In genomic region chr1:41659903-41660302, GRCh38 we compare ENCODE assay signal across 18 cellular contexts.
DNase-seq lines count a peak whose midpoint lies in the region; ATAC-seq and TF ChIP-seq lines count a peak whose summit lies in the region.
"Had no signal": no experiment of that assay in that cellular context is flagged by ENCODE, and none has a peak within 500 bp of the region (broad histone marks: within the 10 kb centered on the region; RNA-seq: fewer than 3 reads in every experiment).

No MANE protein-coding gene starts in this region.

- peak; percentile 38 for DNase-seq in stimulated activated CD4-positive, alpha-beta T cell treated with anti-CD3 and anti-CD28 coated beads, Interleukin-15, amount 100 ng/mL, for 24 hours
- no peak for DNase-seq in stimulated activated CD4-positive, alpha-beta T cell treated with anti-CD3 and anti-CD28 coated beads, Interleukin-2, amount 100 ng/mL, for 24 hours
- no peak for DNase-seq in T-helper 2 cell treated with Interferon-gamma antibody and Interleukin-4, amounts not matched to agents 5 μg/mL and 100 μg/mL, for 36 hours (ENCODE audit: low spot score)
- DNase-seq in memory B cell (ENCODE audit: low spot score in 2 of 2) (no peak), type B pancreatic cell (ENCODE audit: extremely low spot score, unreplicated experiment) (no peak), DMS 273 (lab: John Stamatoyannopoulos, UW; ENCODE audit: unreplicated experiment) (no peak)
- DNase-seq in stimulated activated naive CD4-positive, alpha-beta T cell treated with Interleukin-2 at 50 U/mL for 16 hours (lab: John Stamatoyannopoulos, UW), result no peak
- DNase-seq: activated gamma-delta T cell; DMS53; effector CD4-positive, alpha-beta T cell; heart right ventricle; islet precursor cell; NCI-H2081; NCI-H526; OCI-M1; SIG-M5 had no signal

- no peaks in the 10 kb centered on the region for H3K9me3 Mint-ChIP-seq in T-helper 2 cell treated with Interferon-gamma antibody and Interleukin-4, amounts not matched to agents 5 μg/mL and 100 μg/mL, for 36 hours
- H3K9me3 Mint-ChIP-seq in memory B cell (no peaks in the 10 kb centered on the region), type B pancreatic cell (no peaks in the 10 kb centered on the region)
- H3K9me3 Mint-ChIP-seq: mesothelial cell of epicardium had no signal

- H3K4me3 Mint-ChIP-seq in T-helper 2 cell treated with Interferon-gamma antibody and Interleukin-4, amounts not matched to agents 5 μg/mL and 100 μg/mL, for 36 hours, result peak overlapping the region; percentile 95
- peak overlapping the region; percentile 1 for H3K4me3 Mint-ChIP-seq in memory B cell
- H3K4me3 Mint-ChIP-seq in type B pancreatic cell, result peak overlapping the region; percentile 56
- H3K4me3 Mint-ChIP-seq: mesothelial cell of epicardium had no signal

- TF ChIP-seq CTCF in type B pancreatic cell (conservative IDR thresholded peaks at IDR 0.05), result no peak

- peaks cover 12% of the 10 kb centered on the region for H3K36me3 Mint-ChIP-seq in T-helper 2 cell treated with Interferon-gamma antibody and Interleukin-4, amounts not matched to agents 5 μg/mL and 100 μg/mL, for 36 hours (ENCODE audit: low read depth)
- H3K36me3 Mint-ChIP-seq in memory B cell, result peaks cover 2% of the 10 kb centered on the region
- no peaks in the 10 kb centered on the region for H3K36me3 Mint-ChIP-seq in type B pancreatic cell
- H3K36me3 Mint-ChIP-seq: mesothelial cell of epicardium had no signal

- ATAC-seq in memory B cell (ENCODE audit: low read depth), result no peak
- ATAC-seq in HG03175 (IDR thresholded peaks at IDR 0.05; ENCODE audit: unreplicated experiment), result no peak
- ATAC-seq: heart right ventricle had no signal

- peak overlapping the region; percentile 28 for H3K27ac Mint-ChIP-seq in T-helper 2 cell treated with Interferon-gamma antibody and Interleukin-4, amounts not matched to agents 5 μg/mL and 100 μg/mL, for 36 hours
- H3K27ac Mint-ChIP-seq in memory B cell, result no peak overlapping the region
- no peak overlapping the region for H3K27ac Mint-ChIP-seq in type B pancreatic cell
- H3K27ac Mint-ChIP-seq: mesothelial cell of epicardium had no signal

- H3K4me1 Mint-ChIP-seq in T-helper 2 cell treated with Interferon-gamma antibody and Interleukin-4, amounts not matched to agents 5 μg/mL and 100 μg/mL, for 36 hours (ENCODE audit: low read depth), result peaks cover 71% of the 10 kb centered on the region
- peaks cover 46% of the 10 kb centered on the region for H3K4me1 Mint-ChIP-seq in memory B cell
- H3K4me1 Mint-ChIP-seq in type B pancreatic cell (ENCODE audit: unreplicated experiment), result peaks cover 21% of the 10 kb centered on the region

- no peaks in the 10 kb centered on the region for H3K27me3 Mint-ChIP-seq in T-helper 2 cell treated with Interferon-gamma antibody and Interleukin-4, amounts not matched to agents 5 μg/mL and 100 μg/mL, for 36 hours (ENCODE audit: low read depth)
- H3K27me3 Mint-ChIP-seq in memory B cell (no peaks in the 10 kb centered on the region), type B pancreatic cell (peaks cover 59% of the 10 kb centered on the region)

Comparison
In these comparisons a context has a peak if more than half of its experiments do, and no peak if none do; other contexts are left out.
1. H3K4me3 Mint-ChIP-seq: peak in every context shown above with its lines; median percentile 95 in T-helper 2 cell treated with Interferon-gamma antibody and Interleukin-4, amounts not matched to agents 5 μg/mL and 100 μg/mL, for 36 hours; 56 in type B pancreatic cell; 1 in memory B cell.